ENCODE assay signal across 8 cellular contexts in genomic region chr12:40921563-40922163, GRCh38.
DNase-seq lines count a peak whose midpoint lies in the region; ATAC-seq, FAIRE-seq and TF ChIP-seq lines count a peak whose summit lies in the region.

No MANE protein-coding gene starts in this region.

- no peak for FAIRE-seq in urothelium cell line (lab: Jason Lieb, UNC)

- no peaks in the 10 kb centered on the region for H3K36me3 Mint-ChIP-seq in activated naive CD4-positive, alpha-beta T cell treated with anti-CD3 and anti-CD28 coated beads, Interleukin-2, amount 50 U/mL, for 72 hours

- no peaks in the 10 kb centered on the region for H3K27me3 ChIP-seq in H7 (ENCODE audit: control insufficient read depth, insufficient read depth, low read length)

- in situ Hi-C loops in SK-MEL-5 (cut with HindIII; ENCODE audit: low pct_unique_long_range_greater_than_20kb, low sequenced_read_pairs): no loop called here

- TF ChIP-seq CTCF in AG10803 (conservative IDR thresholded peaks at IDR 0.05; ENCODE audit: low read length): peak; percentile 65

- peak; percentile 29 for DNase-seq in AG10803 (ENCODE audit: low read depth)
- DNase-seq in SK-MEL-5 (ENCODE audit: low read depth, low spot score): peak; percentile 54
- DNase-seq in glomerular endothelial cell (ENCODE audit: extremely low read depth, low read depth, low spot score): peak; percentile 10
- peak; percentile 14 for DNase-seq in urothelium cell line (ENCODE audit: low spot score)
- DNase-seq in H7: no peak
- no peak for DNase-seq in activated naive CD4-positive, alpha-beta T cell treated with anti-CD3 and anti-CD28 coated beads, Interleukin-2, amount 50 U/mL, for 72 hours (ENCODE audit: low spot score in 2 of 2)

- H3K27ac Mint-ChIP-seq in activated naive CD4-positive, alpha-beta T cell treated with anti-CD3 and anti-CD28 coated beads, Interleukin-2, amount 50 U/mL, for 72 hours: no peak overlapping the region

- H3K9me3 Mint-ChIP-seq in activated naive CD4-positive, alpha-beta T cell treated with anti-CD3 and anti-CD28 coated beads, Interleukin-2, amount 50 U/mL, for 72 hours: no peaks in the 10 kb centered on the region

- no peak overlapping the region for H3K4me3 ChIP-seq in AG10803 (ENCODE audit: low read length)
- no peak overlapping the region for H3K4me3 ChIP-seq in H7 (ENCODE audit: insufficient read depth, low read depth, low read length)

- peak; percentile 48 for ATAC-seq in GM19351 (IDR thresholded peaks at IDR 0.05; ENCODE audit: unreplicated experiment)
- ATAC-seq in GM19324 (IDR thresholded peaks at IDR 0.05; ENCODE audit: low FRiP score, unreplicated experiment): no peak
- no peak for ATAC-seq in activated naive CD4-positive, alpha-beta T cell treated with anti-CD3 and anti-CD28 coated beads, Interleukin-2, amount 50 U/mL, for 72 hours

- H3K36me3 ChIP-seq in H7 (replicated peaks; ENCODE audit: control insufficient read depth, insufficient read depth, low read length): no peaks in the 10 kb centered on the region

Comparison
In these comparisons a context has a peak if more than half of its experiments do, and no peak if none do; other contexts are left out.
1. DNase-seq: peak in AG10803 (single experiment), SK-MEL-5 (single experiment), glomerular endothelial cell (single experiment) and urothelium cell line (single experiment); none in H7 (single experiment) and activated naive CD4-positive, alpha-beta T cell treated with anti-CD3 and anti-CD28 coated beads, Interleukin-2, amount 50 U/mL, for 72 hours (0 of 2).